Comparison of ENCODE assay signal across 24 cellular contexts in the genomic region with DNA sequence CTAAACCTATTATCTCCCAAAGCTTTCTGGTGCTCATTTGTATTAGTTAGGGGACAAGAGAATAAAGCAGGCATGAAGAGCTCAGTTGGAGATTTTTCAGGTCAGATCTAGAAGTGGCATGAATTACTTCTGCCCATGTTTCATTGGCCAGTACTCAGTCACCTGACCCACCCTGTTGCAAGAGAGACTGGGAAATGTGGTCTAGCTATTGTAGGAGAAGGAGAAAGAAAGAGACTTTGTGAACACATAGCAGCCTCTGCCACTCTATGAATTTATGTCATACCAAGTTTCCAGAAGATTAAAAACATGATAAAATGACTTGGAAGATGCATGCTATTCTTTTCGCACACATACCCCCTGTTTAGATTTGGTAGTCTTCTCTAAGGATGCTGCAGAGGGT.
DNase-seq lines count a peak whose midpoint lies in the region; ATAC-seq and TF ChIP-seq lines count a peak whose summit lies in the region.
"Had no signal": no experiment of that assay in that cellular context is flagged by ENCODE, and none has a peak within 500 bp of the region (broad histone marks: within the 10 kb centered on the region; RNA-seq: fewer than 3 reads in every experiment).

No MANE protein-coding gene starts in this region.

- CTCF ChIA-PET in activated naive CD4-positive, alpha-beta T cell treated with anti-CD3 and anti-CD28 coated beads for 36 hours (lab: Charles Lee), result interaction anchor here (0.9 to 1.0 kb wide), 2 partner anchors 13 to 16 kb away, joined by 3 read pairs; no protein-coding TSS in a partner anchor

- TF ChIP-seq CTCF in RWPE2 (IDR thresholded peaks at IDR 0.05; ENCODE audit: poor library complexity, severe bottlenecking) (no peak), foreskin keratinocyte (conservative IDR thresholded peaks at IDR 0.05) (no peak)

- ATAC-seq in RWPE2 (ENCODE audit: low read depth) (no peak), foreskin keratinocyte (no peak)
- peak; percentile 20 for ATAC-seq in stimulated activated effector memory CD8-positive, alpha-beta T cell treated with anti-CD3 and anti-CD28 coated beads, Interleukin-12 subunit alpha, Interleukin-12 subunit beta, amount 100 ng/mL, for 72 hours
- ATAC-seq: naive thymus-derived CD8-positive, alpha-beta T cell; Panc1; right lobe of liver; upper lobe of right lung had no signal

- H3K9me3 ChIP-seq in RWPE2 (ENCODE audit: severe bottlenecking), result no peaks in the 10 kb centered on the region
- H3K9me3 ChIP-seq: MG63, right lobe of liver, SJSA1, upper lobe of right lung had no signal

- H3K27me3 ChIP-seq in RWPE2 (ENCODE audit: insufficient read depth, poor library complexity, severe bottlenecking), result no peaks in the 10 kb centered on the region
- no peaks in the 10 kb centered on the region for H3K27me3 ChIP-seq in foreskin keratinocyte
- H3K27me3 ChIP-seq: MG63, right lobe of liver, SJSA1, upper lobe of right lung had no signal

- no peak for DNase-seq in activated naive CD4-positive, alpha-beta T cell treated with anti-CD3 and anti-CD28 coated beads for 36 hours
- no peak for DNase-seq in activated naive CD4-positive, alpha-beta T cell treated with anti-CD3 and anti-CD28 coated beads, Interleukin-2, amount 50 U/mL, for 16 hours
- DNase-seq in RWPE2 (ENCODE audit: low spot score) (no peak), foreskin keratinocyte (no peak), glomerular visceral epithelial cell (ENCODE audit: extremely low spot score) (no peak), NCI-H1417 treated with DMSO at 0.1 percent for 48 hours (lab: John Stamatoyannopoulos, UW) (no peak)
- no peak for DNase-seq in stimulated activated effector memory CD8-positive, alpha-beta T cell treated with anti-CD3 and anti-CD28 coated beads, Interleukin-12 subunit alpha, Interleukin-12 subunit beta, amount 100 ng/mL, for 72 hours (ENCODE audit: low spot score in 2 of 2)
- DNase-seq: activated effector memory CD4-positive, alpha-beta T cell treated with Interleukin-2 at 50 U/mL for 16 hours; DMS79 treated with DMSO at 0.1 percent for 48 hours; endodermal cell; islet precursor cell; KBM-7; MG63; naive thymus-derived CD8-positive, alpha-beta T cell; NCI-H510A treated with DMSO at 0.1 percent for 48 hours; NK-92 treated with Interleukin-12 subunit alpha and Interleukin-12 subunit beta, amount 100 ng/mL, for 24 hours; posterior cingulate gyrus; right lobe of liver; upper lobe of right lung had no signal

- peaks cover 4% of the 10 kb centered on the region for H3K27me3 Mint-ChIP-seq in activated naive CD4-positive, alpha-beta T cell treated with anti-CD3 and anti-CD28 coated beads for 36 hours (ENCODE audit: low read depth)

- no peaks in the 10 kb centered on the region for H3K36me3 Mint-ChIP-seq in activated naive CD4-positive, alpha-beta T cell treated with anti-CD3 and anti-CD28 coated beads for 36 hours (ENCODE audit: low read depth)
- no peaks in the 10 kb centered on the region for H3K36me3 Mint-ChIP-seq in stimulated activated effector memory CD8-positive, alpha-beta T cell treated with anti-CD3 and anti-CD28 coated beads, Interleukin-12 subunit alpha, Interleukin-12 subunit beta, amount 100 ng/mL, for 72 hours
- H3K36me3 Mint-ChIP-seq: mesothelial cell of epicardium; naive thymus-derived CD8-positive, alpha-beta T cell had no signal

- intact Hi-C loops in activated naive CD4-positive, alpha-beta T cell treated with anti-CD3 and anti-CD28 coated beads for 36 hours (cut with micrococcal nuclease), result loop anchor here (1.0 kb wide), 1 partner anchor 8 kb away; no protein-coding TSS in a partner anchor

- peak overlapping the region; percentile 35 for H3K27ac Mint-ChIP-seq in activated naive CD4-positive, alpha-beta T cell treated with anti-CD3 and anti-CD28 coated beads for 36 hours
- peak overlapping the region; percentile 92 for H3K27ac Mint-ChIP-seq in stimulated activated effector memory CD8-positive, alpha-beta T cell treated with anti-CD3 and anti-CD28 coated beads, Interleukin-12 subunit alpha, Interleukin-12 subunit beta, amount 100 ng/mL, for 72 hours
- H3K27ac Mint-ChIP-seq: endodermal cell; mesothelial cell of epicardium; naive thymus-derived CD8-positive, alpha-beta T cell had no signal

- H3K27ac ChIP-seq in RWPE2 (ENCODE audit: poor library complexity, severe bottlenecking) (peak overlapping the region; percentile 48), foreskin keratinocyte (peak overlapping the region; percentile 19)
- H3K27ac ChIP-seq: C4-2B, cardiac muscle cell, right lobe of liver, SJSA1, upper lobe of right lung had no signal

- peaks cover 4% of the 10 kb centered on the region for H3K4me1 ChIP-seq in RWPE2 (ENCODE audit: insufficient read depth, poor library complexity, severe bottlenecking)
- H3K4me1 ChIP-seq in foreskin keratinocyte, result no peaks in the 10 kb centered on the region
- H3K4me1 ChIP-seq: right lobe of liver, upper lobe of right lung had no signal

- H3K36me3 ChIP-seq in RWPE2 (ENCODE audit: low read depth), result no peaks in the 10 kb centered on the region
- H3K36me3 ChIP-seq: cardiac muscle cell, MG63, right lobe of liver, SJSA1, upper lobe of right lung had no signal

- H3K4me3 ChIP-seq in RWPE2 (ENCODE audit: severe bottlenecking), result no peak overlapping the region
- H3K4me3 ChIP-seq: cardiac muscle cell, MG63, right lobe of liver, SJSA1, upper lobe of right lung had no signal

- H3K9me3 Mint-ChIP-seq in activated naive CD4-positive, alpha-beta T cell treated with anti-CD3 and anti-CD28 coated beads for 36 hours, result no peaks in the 10 kb centered on the region
- H3K9me3 Mint-ChIP-seq in stimulated activated effector memory CD8-positive, alpha-beta T cell treated with anti-CD3 and anti-CD28 coated beads, Interleukin-12 subunit alpha, Interleukin-12 subunit beta, amount 100 ng/mL, for 72 hours, result peaks cover 2% of the 10 kb centered on the region
- H3K9me3 Mint-ChIP-seq: endodermal cell; naive thymus-derived CD8-positive, alpha-beta T cell had no signal

- no peak overlapping the region for H3K4me3 Mint-ChIP-seq in activated naive CD4-positive, alpha-beta T cell treated with anti-CD3 and anti-CD28 coated beads for 36 hours
- H3K4me3 Mint-ChIP-seq in stimulated activated effector memory CD8-positive, alpha-beta T cell treated with anti-CD3 and anti-CD28 coated beads, Interleukin-12 subunit alpha, Interleukin-12 subunit beta, amount 100 ng/mL, for 72 hours, result peak overlapping the region; percentile 50
- H3K4me3 Mint-ChIP-seq: endodermal cell; mesothelial cell of epicardium; naive thymus-derived CD8-positive, alpha-beta T cell had no signal

- H3K4me1 Mint-ChIP-seq in activated naive CD4-positive, alpha-beta T cell treated with anti-CD3 and anti-CD28 coated beads for 36 hours (ENCODE audit: low read depth), result peaks cover 25% of the 10 kb centered on the region
- H3K4me1 Mint-ChIP-seq in stimulated activated effector memory CD8-positive, alpha-beta T cell treated with anti-CD3 and anti-CD28 coated beads, Interleukin-12 subunit alpha, Interleukin-12 subunit beta, amount 100 ng/mL, for 72 hours, result peaks cover 41% of the 10 kb centered on the region
- H3K4me1 Mint-ChIP-seq: mesothelial cell of epicardium had no signal
